1 cellular context compared by ENCODE assay signal in the genomic region with DNA sequence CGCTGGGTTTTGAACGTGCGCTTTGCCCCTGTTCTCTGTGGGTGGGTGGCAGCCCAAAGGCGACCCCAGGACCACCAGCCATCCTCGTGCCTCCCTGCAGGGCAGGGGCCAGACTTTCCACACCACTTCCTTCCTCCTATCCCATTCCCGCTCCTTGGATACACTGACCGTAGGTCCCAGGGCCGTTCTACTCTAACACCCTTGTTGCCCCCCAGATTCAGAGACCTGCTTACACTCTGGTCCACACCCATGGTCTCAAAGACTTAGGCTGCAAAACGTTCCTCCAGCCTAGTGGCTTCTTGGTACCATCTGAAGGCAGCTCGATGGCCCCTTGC.
TF ChIP-seq lines count a peak whose summit lies in the region.

No MANE protein-coding gene starts in this region.

TF ChIP-seq in IMR-90, 13 proteins besides CTCF, POLR2A, EP300 and RAD21:
- TF ChIP-seq MXI1 (IDR thresholded peaks at IDR 0.05; ENCODE audit: borderline replicate concordance, low read depth, low read length) (no peak), MAFK (IDR thresholded peaks at IDR 0.05; ENCODE audit: low read depth, low read length) (no peak), FOS (IDR thresholded peaks at IDR 0.05; ENCODE audit: low read depth, low read length) (no peak), BHLHE40 (IDR thresholded peaks at IDR 0.05; ENCODE audit: low read depth, low read length) (no peak), MAZ (IDR thresholded peaks at IDR 0.05; ENCODE audit: borderline replicate concordance, low read depth, low read length) (no peak), CEBPB (IDR thresholded peaks at IDR 0.05; ENCODE audit: low read depth, low read length) (no peak), NFE2L2 (IDR thresholded peaks at IDR 0.05; ENCODE audit: low read depth, low read length) (no peak), RFX5 (IDR thresholded peaks at IDR 0.05; ENCODE audit: low read depth, low read length) (no peak), SMC3 (IDR thresholded peaks at IDR 0.05; ENCODE audit: low read depth, low read length) (no peak), CHD1 (IDR thresholded peaks at IDR 0.05; ENCODE audit: low read depth, low read length) (no peak), RCOR1 (IDR thresholded peaks at IDR 0.05; ENCODE audit: insufficient replicate concordance, low read length) (no peak)
- TF ChIP-seq, protein P1, sequence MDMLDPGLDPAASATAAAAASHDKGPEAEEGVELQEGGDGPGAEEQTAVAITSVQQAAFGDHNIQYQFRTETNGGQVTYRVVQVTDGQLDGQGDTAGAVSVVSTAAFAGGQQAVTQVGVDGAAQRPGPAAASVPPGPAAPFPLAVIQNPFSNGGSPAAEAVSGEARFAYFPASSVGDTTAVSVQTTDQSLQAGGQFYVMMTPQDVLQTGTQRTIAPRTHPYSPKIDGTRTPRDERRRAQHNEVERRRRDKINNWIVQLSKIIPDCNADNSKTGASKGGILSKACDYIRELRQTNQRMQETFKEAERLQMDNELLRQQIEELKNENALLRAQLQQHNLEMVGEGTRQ (IDR thresholded peaks at IDR 0.05; ENCODE audit: low read depth, low read length): no peak
- TF ChIP-seq, protein P2, sequence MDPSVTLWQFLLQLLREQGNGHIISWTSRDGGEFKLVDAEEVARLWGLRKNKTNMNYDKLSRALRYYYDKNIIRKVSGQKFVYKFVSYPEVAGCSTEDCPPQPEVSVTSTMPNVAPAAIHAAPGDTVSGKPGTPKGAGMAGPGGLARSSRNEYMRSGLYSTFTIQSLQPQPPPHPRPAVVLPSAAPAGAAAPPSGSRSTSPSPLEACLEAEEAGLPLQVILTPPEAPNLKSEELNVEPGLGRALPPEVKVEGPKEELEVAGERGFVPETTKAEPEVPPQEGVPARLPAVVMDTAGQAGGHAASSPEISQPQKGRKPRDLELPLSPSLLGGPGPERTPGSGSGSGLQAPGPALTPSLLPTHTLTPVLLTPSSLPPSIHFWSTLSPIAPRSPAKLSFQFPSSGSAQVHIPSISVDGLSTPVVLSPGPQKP (IDR thresholded peaks at IDR 0.05; ENCODE audit: borderline replicate concordance, low read depth, low read length): no peak
